In genomic region chr3:72185549-72186484, GRCh38 we compare ENCODE assay signal across 10 cellular contexts.
DNase-seq lines count a peak whose midpoint lies in the region; ATAC-seq and TF ChIP-seq lines count a peak whose summit lies in the region.
"Had no signal": no experiment of that assay in that cellular context is flagged by ENCODE, and none has a peak within 500 bp of the region (broad histone marks: within the 10 kb centered on the region; RNA-seq: fewer than 3 reads in every experiment).

No MANE protein-coding gene starts in this region.

- peak overlapping the region; percentile 41 for H3K4me2 ChIP-seq in PC-3 (ENCODE audit: low read length)

- DNase-seq in activated CD4-positive, alpha-beta T cell treated with anti-CD3 and anti-CD28 coated beads, Interleukin-2, amount 10 ng/mL, durations not matched to agents 24 days and 14 days = no peak
- no peak for DNase-seq in activated CD4-positive, alpha-beta T cell treated with anti-CD3 and anti-CD28 coated beads, Interleukin-2, amount 10 ng/mL, durations not matched to agents 7 days and 5 days
- DNase-seq in PC-3 (peak; percentile 38), fibroblast of pulmonary artery (ENCODE audit: low read depth) (peak; percentile 76), occipital lobe (lab: John Stamatoyannopoulos, UW) (no peak), AML-193 (lab: John Stamatoyannopoulos, UW) (no peak)
- DNase-seq in stimulated activated CD8-positive, alpha-beta memory T cell treated with anti-CD3 and anti-CD28 coated beads, Interleukin-4, amount 100 ng/mL, for 48 hours = peak; percentile 53
- DNase-seq in effector CD8-positive, alpha-beta T cell (lab: John Stamatoyannopoulos, UW) = no peak
- DNase-seq: sigmoid colon had no signal

- no peaks in the 10 kb centered on the region for H3K36me3 Mint-ChIP-seq in activated CD4-positive, alpha-beta T cell treated with anti-CD3 and anti-CD28 coated beads, Interleukin-2, amount 10 ng/mL, durations not matched to agents 24 days and 14 days (ENCODE audit: low read depth)
- H3K36me3 Mint-ChIP-seq in activated CD4-positive, alpha-beta T cell treated with anti-CD3 and anti-CD28 coated beads, Interleukin-2, amount 10 ng/mL, durations not matched to agents 7 days and 5 days (ENCODE audit: low read depth) = no peaks in the 10 kb centered on the region
- H3K36me3 Mint-ChIP-seq: IgD-negative memory B cell had no signal

- no peak overlapping the region for H3K27ac ChIP-seq in PC-3 (ENCODE audit: low read length)
- H3K27ac ChIP-seq: sigmoid colon had no signal

- BruUV-seq in PC-3 (replicated peaks; lab: Mats Ljungman, UMichigan) = no TSS peak

- no peaks in the 10 kb centered on the region for H3K9me2 ChIP-seq in PC-3 (replicated peaks; ENCODE audit: low read length)

- H3K4me1 Mint-ChIP-seq in activated CD4-positive, alpha-beta T cell treated with anti-CD3 and anti-CD28 coated beads, Interleukin-2, amount 10 ng/mL, durations not matched to agents 24 days and 14 days = peaks cover 19% of the 10 kb centered on the region
- H3K4me1 Mint-ChIP-seq in activated CD4-positive, alpha-beta T cell treated with anti-CD3 and anti-CD28 coated beads, Interleukin-2, amount 10 ng/mL, durations not matched to agents 7 days and 5 days = peaks cover 12% of the 10 kb centered on the region

- no peak overlapping the region for H3K9ac ChIP-seq in PC-3 (ENCODE audit: low read length)

- H3K4me3 Mint-ChIP-seq in activated CD4-positive, alpha-beta T cell treated with anti-CD3 and anti-CD28 coated beads, Interleukin-2, amount 10 ng/mL, durations not matched to agents 24 days and 14 days = peak overlapping the region; percentile 18
- H3K4me3 Mint-ChIP-seq in activated CD4-positive, alpha-beta T cell treated with anti-CD3 and anti-CD28 coated beads, Interleukin-2, amount 10 ng/mL, durations not matched to agents 7 days and 5 days = no peak overlapping the region

- H3K27me3 ChIP-seq in PC-3 (ENCODE audit: low read length) = no peaks in the 10 kb centered on the region
- H3K27me3 ChIP-seq: sigmoid colon had no signal

- POLR2A ChIA-PET in activated CD4-positive, alpha-beta T cell treated with anti-CD3 and anti-CD28 coated beads, Interleukin-2, amount 10 ng/mL, durations not matched to agents 7 days and 5 days (lab: Charles Lee) = no interaction called here
- POLR2A ChIA-PET in PC-3 (lab: Charles Lee; ENCODE audit: unreplicated experiment) = no interaction called here

- H3K4me3 ChIP-seq in PC-3 (ENCODE audit: low read length) (no peak overlapping the region), fibroblast of pulmonary artery (replicated peaks; ENCODE audit: low read depth, low read length) (no peak overlapping the region)
- H3K4me3 ChIP-seq: sigmoid colon had no signal

- no peaks in the 10 kb centered on the region for H4K20me1 ChIP-seq in PC-3 (ENCODE audit: low read length)

- no peaks in the 10 kb centered on the region for H3K79me2 ChIP-seq in PC-3 (ENCODE audit: low read length)

- peak; percentile 75 for ATAC-seq in PC-3

- peaks cover 11% of the 10 kb centered on the region; the same call in 1 of the 2 replicates for H3K4me1 ChIP-seq in PC-3 (ENCODE audit: insufficient read depth, low read length)

- peaks cover 5% of the 10 kb centered on the region for H3K27me3 Mint-ChIP-seq in activated CD4-positive, alpha-beta T cell treated with anti-CD3 and anti-CD28 coated beads, Interleukin-2, amount 10 ng/mL, durations not matched to agents 24 days and 14 days
- peaks cover 2% of the 10 kb centered on the region for H3K27me3 Mint-ChIP-seq in activated CD4-positive, alpha-beta T cell treated with anti-CD3 and anti-CD28 coated beads, Interleukin-2, amount 10 ng/mL, durations not matched to agents 7 days and 5 days

- CTCF ChIA-PET in activated CD4-positive, alpha-beta T cell treated with anti-CD3 and anti-CD28 coated beads, Interleukin-2, amount 10 ng/mL, durations not matched to agents 7 days and 5 days (lab: Charles Lee) = no interaction called here
- CTCF ChIA-PET in PC-3 (lab: Charles Lee) = no interaction called here

- intact Hi-C loops in activated CD4-positive, alpha-beta T cell treated with anti-CD3 and anti-CD28 coated beads, Interleukin-2, amount 10 ng/mL, durations not matched to agents 24 days and 14 days (cut with micrococcal nuclease) = loop anchor here (5.0 kb wide), 2 partner anchors 49 to 76 kb away; no protein-coding TSS in a partner anchor
- intact Hi-C loops in PC-3 (cut with micrococcal nuclease) = no loop called here

- TF ChIP-seq CTCF in PC-3 (conservative IDR thresholded peaks at IDR 0.05; ENCODE audit: low read depth, low read length) (no peak), fibroblast of pulmonary artery (IDR thresholded peaks at IDR 0.05; ENCODE audit: low read length, missing control alignments) (no peak)

- no peaks in the 10 kb centered on the region for H3K9me3 ChIP-seq in PC-3 (ENCODE audit: low read length)
- H3K9me3 ChIP-seq: sigmoid colon had no signal

- H3K36me3 ChIP-seq in PC-3 (ENCODE audit: low read depth, low read length) = no peaks in the 10 kb centered on the region
- H3K36me3 ChIP-seq: sigmoid colon had no signal

- no peaks in the 10 kb centered on the region for H3F3A ChIP-seq in PC-3 (ENCODE audit: low read length, unreplicated experiment)

- H3K27ac Mint-ChIP-seq in activated CD4-positive, alpha-beta T cell treated with anti-CD3 and anti-CD28 coated beads, Interleukin-2, amount 10 ng/mL, durations not matched to agents 24 days and 14 days = peak overlapping the region; percentile 21
- no peak overlapping the region for H3K27ac Mint-ChIP-seq in activated CD4-positive, alpha-beta T cell treated with anti-CD3 and anti-CD28 coated beads, Interleukin-2, amount 10 ng/mL, durations not matched to agents 7 days and 5 days
- H3K27ac Mint-ChIP-seq: IgD-negative memory B cell had no signal

- peaks cover 13% of the 10 kb centered on the region for H3K9me3 Mint-ChIP-seq in activated CD4-positive, alpha-beta T cell treated with anti-CD3 and anti-CD28 coated beads, Interleukin-2, amount 10 ng/mL, durations not matched to agents 24 days and 14 days
- H3K9me3 Mint-ChIP-seq in activated CD4-positive, alpha-beta T cell treated with anti-CD3 and anti-CD28 coated beads, Interleukin-2, amount 10 ng/mL, durations not matched to agents 7 days and 5 days = peaks cover 12% of the 10 kb centered on the region

- no peak overlapping the region for H2AFZ ChIP-seq in PC-3 (ENCODE audit: low read length)

Comparison
In these comparisons a context has a peak if more than half of its experiments do, and no peak if none do; other contexts are left out.
1. DNase-seq: peak in PC-3 (single experiment), fibroblast of pulmonary artery (single experiment) and stimulated activated CD8-positive, alpha-beta memory T cell treated with anti-CD3 and anti-CD28 coated beads, Interleukin-4, amount 100 ng/mL, for 48 hours (single experiment); none in activated CD4-positive, alpha-beta T cell treated with anti-CD3 and anti-CD28 coated beads, Interleukin-2, amount 10 ng/mL, durations not matched to agents 24 days and 14 days (single experiment), activated CD4-positive, alpha-beta T cell treated with anti-CD3 and anti-CD28 coated beads, Interleukin-2, amount 10 ng/mL, durations not matched to agents 7 days and 5 days (single experiment), occipital lobe (single experiment), AML-193 (0 of 2) and effector CD8-positive, alpha-beta T cell (single experiment).